ENCODE assay signal across 15 cellular contexts in the genomic region with DNA sequence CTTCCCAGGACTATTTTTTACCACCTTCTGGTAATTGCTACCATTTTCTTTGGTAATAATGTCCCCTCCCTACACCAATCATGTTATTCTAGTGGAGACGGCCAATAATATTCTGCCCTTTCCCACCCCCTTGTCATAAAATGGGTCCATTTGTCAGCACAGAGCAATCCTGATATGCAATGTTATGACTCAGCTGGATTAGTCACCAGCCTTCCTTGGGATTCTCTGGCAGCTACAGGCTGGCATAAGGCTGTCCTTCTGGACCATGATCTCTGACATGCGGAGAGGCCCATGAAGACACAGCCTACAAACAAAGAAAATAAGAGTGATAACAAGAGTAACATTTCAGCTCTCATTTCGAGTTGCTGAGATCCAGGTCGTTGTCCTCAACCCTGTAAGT.
DNase-seq lines count a peak whose midpoint lies in the region; ATAC-seq, FAIRE-seq and TF ChIP-seq lines count a peak whose summit lies in the region.
"Had no signal": no experiment of that assay in that cellular context is flagged by ENCODE, and none has a peak within 500 bp of the region (broad histone marks: within the 10 kb centered on the region; RNA-seq: fewer than 3 reads in every experiment).

No MANE protein-coding gene starts in this region.

- peaks cover 8% of the 10 kb centered on the region for H3K4me1 ChIP-seq in neural progenitor cell
- no peaks in the 10 kb centered on the region for H3K4me1 ChIP-seq in Karpas-422 (ENCODE audit: low read length)
- H3K4me1 ChIP-seq: BLaER1 treated with 17β-estradiol and CSF1 and Interleukin-3, amounts not matched to agents 10 nM and 100 nM had no signal

- peaks cover 44% of the 10 kb centered on the region for H3K4me1 Mint-ChIP-seq in neural progenitor cell
- H3K4me1 Mint-ChIP-seq in T-helper 17 cell, result no peaks in the 10 kb centered on the region
- H3K4me1 Mint-ChIP-seq: activated naive CD8-positive, alpha-beta T cell treated with anti-CD3 and anti-CD28 coated beads for 36 hours had no signal

- H3K9me3 ChIP-seq in neural progenitor cell (ENCODE audit: low read depth) (no peaks in the 10 kb centered on the region), Karpas-422 (ENCODE audit: low read length) (peaks cover 8% of the 10 kb centered on the region; the same call in 1 of the 2 replicates), T-helper 17 cell (ENCODE audit: control insufficient read depth, low read length, poor library complexity, severe bottlenecking) (no peaks in the 10 kb centered on the region)
- H3K9me3 ChIP-seq: BLaER1 treated with 17β-estradiol and CSF1 and Interleukin-3, amounts not matched to agents 10 nM and 100 nM had no signal

- ATAC-seq in GM18873 (IDR thresholded peaks at IDR 0.05; ENCODE audit: low FRiP score, unreplicated experiment) (no peak), T-helper 17 cell (no peak)

- H3K9ac ChIP-seq in neural progenitor cell (no peak overlapping the region), Karpas-422 (ENCODE audit: low read length) (no peak overlapping the region)
- H3K9ac ChIP-seq: BLaER1 treated with 17β-estradiol and CSF1 and Interleukin-3, amounts not matched to agents 10 nM and 100 nM had no signal

- DNase-seq in ELR (ENCODE audit: low read depth) (peak; percentile 21), RCC 7860 (ENCODE audit: low spot score) (peak; percentile 70), epithelial cell of prostate (ENCODE audit: low read depth, low spot score) (peak; percentile 16), neural progenitor cell (ENCODE audit: low spot score) (no peak), Karpas-422 (no peak), midbrain (lab: John Stamatoyannopoulos, UW) (no peak), T-helper 17 cell (no peak)
- DNase-seq: activated naive CD8-positive, alpha-beta T cell treated with anti-CD3 and anti-CD28 coated beads for 36 hours; head of caudate nucleus; KG1; NCI-H2081; stimulated activated CD4-positive, alpha-beta T cell treated with anti-CD3 and anti-CD28 coated beads, Interleukin-1b, Interleukin-23, amount 100 ng/mL, for 48 hours had no signal

- no peaks in the 10 kb centered on the region for H3K9me3 Mint-ChIP-seq in neural progenitor cell

- H3K27me3 Mint-ChIP-seq in neural progenitor cell (ENCODE audit: insufficient read depth, low read depth) (peaks cover under 1% of the 10 kb centered on the region), T-helper 17 cell (peaks cover 7% of the 10 kb centered on the region)
- H3K27me3 Mint-ChIP-seq: activated naive CD8-positive, alpha-beta T cell treated with anti-CD3 and anti-CD28 coated beads for 36 hours had no signal

- no peak overlapping the region for H2AFZ ChIP-seq in neural progenitor cell (replicated peaks)
- H2AFZ ChIP-seq in Karpas-422 (ENCODE audit: low read length), result no peak overlapping the region

- H3K4me3 ChIP-seq in neural progenitor cell (no peak overlapping the region), Karpas-422 (ENCODE audit: low read length) (no peak overlapping the region)
- H3K4me3 ChIP-seq: BLaER1 treated with 17β-estradiol and CSF1 and Interleukin-3, amounts not matched to agents 10 nM and 100 nM had no signal

- H3K4me3 Mint-ChIP-seq in neural progenitor cell, result no peak overlapping the region
- H3K4me3 Mint-ChIP-seq in T-helper 17 cell, result no peak overlapping the region
- H3K4me3 Mint-ChIP-seq: activated naive CD8-positive, alpha-beta T cell treated with anti-CD3 and anti-CD28 coated beads for 36 hours had no signal

- no peaks in the 10 kb centered on the region for H3K79me2 ChIP-seq in neural progenitor cell (ENCODE audit: low read depth)
- H3K79me2 ChIP-seq in Karpas-422 (ENCODE audit: low read length), result no peaks in the 10 kb centered on the region

- H3K4me2 ChIP-seq in neural progenitor cell, result no peak overlapping the region
- H3K4me2 ChIP-seq in Karpas-422 (ENCODE audit: low read depth, low read length, poor library complexity, severe bottlenecking), result no peak overlapping the region
- H3K4me2 ChIP-seq: BLaER1 treated with 17β-estradiol and CSF1 and Interleukin-3, amounts not matched to agents 10 nM and 100 nM had no signal

- H3K27ac Mint-ChIP-seq in neural progenitor cell (peak overlapping the region; percentile 50), T-helper 17 cell (no peak overlapping the region)
- H3K27ac Mint-ChIP-seq: activated naive CD8-positive, alpha-beta T cell treated with anti-CD3 and anti-CD28 coated beads for 36 hours had no signal

- H3K27me3 ChIP-seq in neural progenitor cell (no peaks in the 10 kb centered on the region), Karpas-422 (ENCODE audit: low read length) (no peaks in the 10 kb centered on the region)
- H3K27me3 ChIP-seq: BLaER1 treated with 17β-estradiol and CSF1 and Interleukin-3, amounts not matched to agents 10 nM and 100 nM had no signal

- no peak for TF ChIP-seq CTCF in neural progenitor cell (IDR thresholded peaks at IDR 0.05)

- peak; percentile 78 for FAIRE-seq in RCC 7860 (lab: Jason Lieb, UNC)
- FAIRE-seq: H1 had no signal

- H3K9me2 ChIP-seq in Karpas-422 (replicated peaks; ENCODE audit: insufficient read depth, low read length), result no peaks in the 10 kb centered on the region

- H4K20me1 ChIP-seq in neural progenitor cell (ENCODE audit: low read depth) (no peaks in the 10 kb centered on the region), Karpas-422 (ENCODE audit: insufficient read depth, low read depth, low read length) (no peaks in the 10 kb centered on the region)
- H4K20me1 ChIP-seq: BLaER1 treated with 17β-estradiol and CSF1 and Interleukin-3, amounts not matched to agents 10 nM and 100 nM had no signal

- H3K27ac ChIP-seq in epithelial cell of prostate (no peak overlapping the region), neural progenitor cell (no peak overlapping the region), Karpas-422 (ENCODE audit: low read length) (no peak overlapping the region)
- H3K27ac ChIP-seq: BLaER1 treated with 17β-estradiol and CSF1 and Interleukin-3, amounts not matched to agents 10 nM and 100 nM had no signal

- H3K36me3 ChIP-seq in neural progenitor cell, result no peaks in the 10 kb centered on the region
- H3K36me3 ChIP-seq in Karpas-422 (ENCODE audit: insufficient read depth, low read length), result no peaks in the 10 kb centered on the region
- H3K36me3 ChIP-seq: BLaER1 treated with 17β-estradiol and CSF1 and Interleukin-3, amounts not matched to agents 10 nM and 100 nM had no signal

- H3F3A ChIP-seq in neural progenitor cell (ENCODE audit: low read depth), result no peaks in the 10 kb centered on the region

- H3K36me3 Mint-ChIP-seq in neural progenitor cell (peaks cover 2% of the 10 kb centered on the region), T-helper 17 cell (ENCODE audit: low read depth) (no peaks in the 10 kb centered on the region)
- H3K36me3 Mint-ChIP-seq: activated naive CD8-positive, alpha-beta T cell treated with anti-CD3 and anti-CD28 coated beads for 36 hours had no signal

Comparison
In these comparisons a context has a peak if more than half of its experiments do, and no peak if none do; other contexts are left out.
1. DNase-seq: peak in ELR (single experiment), RCC 7860 (single experiment) and epithelial cell of prostate (single experiment); none in neural progenitor cell (single experiment), Karpas-422 (single experiment), midbrain (single experiment) and T-helper 17 cell (0 of 3).